8 cellular contexts compared by ENCODE assay signal in genomic region chr9:77455312-77455927, GRCh38.
DNase-seq lines count a peak whose midpoint lies in the region; ATAC-seq and TF ChIP-seq lines count a peak whose summit lies in the region.

No MANE protein-coding gene starts in this region.

- H3K4me3 ChIP-seq in AG10803 (ENCODE audit: low read length): no peak overlapping the region
- no peak overlapping the region for H3K4me3 ChIP-seq in esophagus squamous epithelium

- no peaks in the 10 kb centered on the region for H3K36me3 ChIP-seq in esophagus squamous epithelium

- peaks cover 0 to 15% (median 3%) of the 10 kb centered on the region in 3 donors for H3K4me1 ChIP-seq in esophagus squamous epithelium

- no peaks in the 10 kb centered on the region for H3K9me3 ChIP-seq in esophagus squamous epithelium

- WGBS in esophagus squamous epithelium, 2 donors: 59 to 67% methylated on average over 8 of the region's 8 CpGs

- no peak for DNase-seq in AG10803 (ENCODE audit: low read depth)
- peak; percentile 44 for DNase-seq in HuH-7 (ENCODE audit: low spot score)
- DNase-seq in T-helper 9 cell: peak; percentile 10
- DNase-seq in esophagus squamous epithelium (lab: John Stamatoyannopoulos, UW): no peak
- peak; percentile 16 to 40 for DNase-seq in stimulated activated CD4-positive, alpha-beta T cell treated with anti-CD3 and anti-CD28 coated beads, Interleukin-4, amount 100 ng/mL, for 48 hours (ENCODE audit: low read depth in 2 of 2)
- no peak for DNase-seq in retina
- no peak for DNase-seq in C1 segment of cervical spinal cord (lab: John Stamatoyannopoulos, UW)

- no peaks in the 10 kb centered on the region for H3K27me3 ChIP-seq in esophagus squamous epithelium

- intact Hi-C loops in esophagus squamous epithelium (cut with DNase I): loop anchor here (10.0 kb wide), 1 partner anchor 299 kb away; no protein-coding TSS in a partner anchor

- H3K27ac ChIP-seq in esophagus squamous epithelium: no peak overlapping the region

- peak; percentile 53 for TF ChIP-seq CTCF in AG10803 (conservative IDR thresholded peaks at IDR 0.05; ENCODE audit: low read length)
- TF ChIP-seq CTCF in esophagus squamous epithelium (IDR thresholded peaks at IDR 0.05): peak in 5 of 6 experiments; percentile 35 to 64 (median 40)

- peak; percentile 35 for ATAC-seq in GM18520 (IDR thresholded peaks at IDR 0.05; ENCODE audit: unreplicated experiment)

- TF ChIP-seq POLR2A in esophagus squamous epithelium (IDR thresholded peaks at IDR 0.05): no peak

Comparison
In these comparisons a context has a peak if more than half of its experiments do, and no peak if none do; other contexts are left out.
1. DNase-seq: peak in HuH-7 (single experiment), T-helper 9 cell (single experiment) and stimulated activated CD4-positive, alpha-beta T cell treated with anti-CD3 and anti-CD28 coated beads, Interleukin-4, amount 100 ng/mL, for 48 hours (2 of 2); none in AG10803 (single experiment), esophagus squamous epithelium (single experiment), retina (single experiment) and C1 segment of cervical spinal cord (0 of 14).